Comparison of ENCODE assay signal across 18 cellular contexts in genomic region chr12:7503686-7504085, GRCh38. TPM values are rescaled to one million over a fixed set of nuclear protein-coding genes. Genes with fewer than 3 reads are reported as not detected.
A peak's percentile ranks its signal among the peaks of the same experiment; 100 is the strongest.
DNase-seq lines count a peak whose midpoint lies in the region; ATAC-seq, FAIRE-seq and TF ChIP-seq lines count a peak whose summit lies in the region.
"Had no signal": no experiment of that assay in that cellular context is flagged by ENCODE, and none has a peak within 500 bp of the region (broad histone marks: within the 10 kb centered on the region; RNA-seq: fewer than 3 reads in every experiment).

Gene CD163, minus strand, starts transcription at chr12:7503777. Its CDS starts 87 bp downstream, at chr12:7503690.

- DNase-seq in CD14-positive monocyte (ENCODE audit: low spot score) = no peak
- DNase-seq in adipocyte (ENCODE audit: low read depth) = no peak
- no peak for DNase-seq in kidney
- no peak for DNase-seq in sigmoid colon
- DNase-seq in activated CD8-positive, alpha-beta memory T cell treated with anti-CD3 and anti-CD28 coated beads, Interleukin-2, amount 10 ng/mL, durations not matched to agents 7 days and 5 days = no peak
- no peak for DNase-seq in HPDE6-E6E7 (ENCODE audit: extremely low spot score)
- no peak for DNase-seq in HK-2 (ENCODE audit: unreplicated experiment)
- DNase-seq: ACHN; activated naive CD8-positive, alpha-beta T cell treated with anti-CD3 and anti-CD28 coated beads, Interleukin-2, amount 10 ng/mL, durations not matched to agents 7 days and 5 days; H9; NCI-H510A treated with DMSO at 0.1 percent for 48 hours; pancreas; RPMI8226 had no signal

- H3K27ac ChIP-seq in kidney (ENCODE audit: low read depth in 2 of 2, low read length in 2 of 2) (no peak within 1 kb of the TSS), sigmoid colon (peak within 1 kb of the TSS in 3 of 4 donors; percentile 42 to 52 (median 47))
- H3K27ac ChIP-seq: pancreas had no signal

- CTCF ChIA-PET in activated CD8-positive, alpha-beta memory T cell treated with anti-CD3 and anti-CD28 coated beads, Interleukin-2, amount 10 ng/mL, durations not matched to agents 7 days and 5 days (lab: Charles Lee) = no interaction called here

- H3K4me1 Mint-ChIP-seq in CD14-positive monocyte = peaks cover 62% of the 10 kb centered on the region
- H3K4me1 Mint-ChIP-seq in activated CD8-positive, alpha-beta memory T cell treated with anti-CD3 and anti-CD28 coated beads, Interleukin-2, amount 10 ng/mL, durations not matched to agents 7 days and 5 days = no peaks in the 10 kb centered on the region

- no peak for TF ChIP-seq POLR2A in sigmoid colon (IDR thresholded peaks at IDR 0.05)

- intact Hi-C loops in CD14-positive monocyte (cut with micrococcal nuclease) (no loop called here), kidney (cut with DNase I) (no loop called here), sigmoid colon (cut with DNase I) (no loop called here)

- H3K9ac ChIP-seq in adipocyte (ENCODE audit: low read length) = no peak within 1 kb of the TSS
- H3K9ac ChIP-seq in kidney (ENCODE audit: low read length in 2 of 2) = no peak within 1 kb of the TSS

- peaks cover 0 to 5% (median 0%) of the 10 kb centered on the region in 7 donors for H3K9me3 Mint-ChIP-seq in CD14-positive monocyte
- no peaks in the 10 kb centered on the region for H3K9me3 Mint-ChIP-seq in activated CD8-positive, alpha-beta memory T cell treated with anti-CD3 and anti-CD28 coated beads, Interleukin-2, amount 10 ng/mL, durations not matched to agents 7 days and 5 days (ENCODE audit: low read depth)

- no peak for ATAC-seq in activated CD8-positive, alpha-beta memory T cell treated with anti-CD3 and anti-CD28 coated beads, Interleukin-2, amount 10 ng/mL, durations not matched to agents 7 days and 5 days
- ATAC-seq in GM21447 (IDR thresholded peaks at IDR 0.05; ENCODE audit: unreplicated experiment) = no peak

- H3K4me3 ChIP-seq in adipocyte (ENCODE audit: low read length) (peak within 1 kb of the TSS; percentile 1), kidney (ENCODE audit: low read length in 2 of 2) (peak within 1 kb of the TSS in 1 of 2 donors; percentile 12), sigmoid colon (peak within 1 kb of the TSS in 3 of 4 donors; percentile 6 to 26 (median 23))
- H3K4me3 ChIP-seq: pancreas had no signal

- peaks cover 29% of the 10 kb centered on the region for H3K4me1 ChIP-seq in adipocyte (ENCODE audit: control insufficient read depth, insufficient read depth, low read length)
- no peaks in the 10 kb centered on the region for H3K4me1 ChIP-seq in kidney (ENCODE audit: control insufficient read depth in 1 of 2, insufficient read depth in 1 of 2, low read depth in 1 of 2, low read length in 2 of 2)
- H3K4me1 ChIP-seq in sigmoid colon = no peaks in the 10 kb centered on the region
- H3K4me1 ChIP-seq: pancreas had no signal

- no peaks in the 10 kb centered on the region for H3K9me3 ChIP-seq in adipocyte (ENCODE audit: control insufficient read depth, low read length)
- H3K9me3 ChIP-seq in kidney (ENCODE audit: control insufficient read depth in 1 of 2, low read length in 2 of 2) = no peaks in the 10 kb centered on the region
- no peaks in the 10 kb centered on the region for H3K9me3 ChIP-seq in sigmoid colon
- H3K9me3 ChIP-seq: pancreas had no signal

- H3K4me3 Mint-ChIP-seq in CD14-positive monocyte = peak within 1 kb of the TSS; percentile 43 to 96
- no peak within 1 kb of the TSS for H3K4me3 Mint-ChIP-seq in activated CD8-positive, alpha-beta memory T cell treated with anti-CD3 and anti-CD28 coated beads, Interleukin-2, amount 10 ng/mL, durations not matched to agents 7 days and 5 days
- H3K4me3 Mint-ChIP-seq: activated naive CD8-positive, alpha-beta T cell treated with anti-CD3 and anti-CD28 coated beads, Interleukin-2, amount 10 ng/mL, durations not matched to agents 7 days and 5 days; H9 had no signal

- 60 to 73% methylated on average over 2 of the region's 2 CpGs for WGBS in sigmoid colon, 2 donors

- H3K27me3 Mint-ChIP-seq in CD14-positive monocyte (ENCODE audit: low read depth in 3 of 3) = no peaks in the 10 kb centered on the region
- peaks cover 30% of the 10 kb centered on the region for H3K27me3 Mint-ChIP-seq in activated CD8-positive, alpha-beta memory T cell treated with anti-CD3 and anti-CD28 coated beads, Interleukin-2, amount 10 ng/mL, durations not matched to agents 7 days and 5 days

- TF ChIP-seq CTCF in CD14-positive monocyte (IDR thresholded peaks at IDR 0.05) (no peak), kidney (IDR thresholded peaks at IDR 0.05; ENCODE audit: borderline replicate concordance, extremely low read depth, insufficient read depth) (no peak), sigmoid colon (IDR thresholded peaks at IDR 0.05) (no peak)

- peak; percentile 27 for FAIRE-seq in kidney (lab: Jason Lieb, UNC)
- FAIRE-seq: pancreas had no signal

- H3K36me3 Mint-ChIP-seq in CD14-positive monocyte = peaks cover 14 to 17% of the 10 kb centered on the region in 2 donors
- no peaks in the 10 kb centered on the region for H3K36me3 Mint-ChIP-seq in activated CD8-positive, alpha-beta memory T cell treated with anti-CD3 and anti-CD28 coated beads, Interleukin-2, amount 10 ng/mL, durations not matched to agents 7 days and 5 days
- H3K36me3 Mint-ChIP-seq: activated naive CD8-positive, alpha-beta T cell treated with anti-CD3 and anti-CD28 coated beads, Interleukin-2, amount 10 ng/mL, durations not matched to agents 7 days and 5 days had no signal

- H3K36me3 ChIP-seq in adipocyte (ENCODE audit: control insufficient read depth, insufficient read depth, low read length, severe bottlenecking) = no peaks in the 10 kb centered on the region
- H3K36me3 ChIP-seq in kidney (ENCODE audit: control insufficient read depth in 1 of 2, insufficient read depth in 2 of 2, low read length in 2 of 2) = no peaks in the 10 kb centered on the region
- H3K36me3 ChIP-seq in sigmoid colon = no peaks in the 10 kb centered on the region
- H3K36me3 ChIP-seq: pancreas had no signal

- H3K27me3 ChIP-seq in adipocyte (replicated peaks; ENCODE audit: control insufficient read depth, insufficient read depth, low read length) (no peaks in the 10 kb centered on the region), sigmoid colon (no peaks in the 10 kb centered on the region)

- no peak for TF ChIP-seq EP300 in sigmoid colon (IDR thresholded peaks at IDR 0.05)

- peak within 1 kb of the TSS; percentile 88 to 97 (median 91) for H3K27ac Mint-ChIP-seq in CD14-positive monocyte
- H3K27ac Mint-ChIP-seq in activated CD8-positive, alpha-beta memory T cell treated with anti-CD3 and anti-CD28 coated beads, Interleukin-2, amount 10 ng/mL, durations not matched to agents 7 days and 5 days = no peak within 1 kb of the TSS
- H3K27ac Mint-ChIP-seq: activated naive CD8-positive, alpha-beta T cell treated with anti-CD3 and anti-CD28 coated beads, Interleukin-2, amount 10 ng/mL, durations not matched to agents 7 days and 5 days; H9 had no signal

RNA-seq across cellular contexts. Expression of gene CD163, which starts in this region (rescaled TPM):
- 100 to 1,000 TPM; 119 to 123 TPM for polyA plus RNA-seq in CD14-positive monocyte
- total RNA-seq in kidney = 329 TPM
- polyA plus RNA-seq in kidney (ENCODE audit: insufficient read depth, low read depth, low replicate concordance) = 22.8 TPM
- total RNA-seq in sigmoid colon = 100 to 1,000 TPM in 3 of 4 donors, 10 to 100 TPM in 1; 81.4 to 254 (median 231) TPM
- polyA plus RNA-seq in sigmoid colon = 100 to 1,000 TPM in 1 of 3 donors, 10 to 100 TPM in 2; 21.0 to 108 (median 72.0) TPM
- total RNA-seq in activated CD8-positive, alpha-beta memory T cell treated with anti-CD3 and anti-CD28 coated beads, Interleukin-2, amount 10 ng/mL, durations not matched to agents 7 days and 5 days = not detected
- total RNA-seq: dermis microvascular lymphatic vessel endothelial cell, glomerular endothelial cell, HT1080, lung microvascular endothelial cell had no signal

Comparison
In these comparisons a context has a peak if more than half of its experiments do, and no peak if none do; other contexts are left out.
1. RNA of gene CD163 (total RNA-seq): 329 TPM in kidney (single experiment) and 81.4 to 254 TPM in sigmoid colon; not detected in activated CD8-positive, alpha-beta memory T cell treated with anti-CD3 and anti-CD28 coated beads, Interleukin-2, amount 10 ng/mL, durations not matched to agents 7 days and 5 days; every median in the first group is over 10 times any median in the second.
2. H3K27ac ChIP-seq: peak in sigmoid colon (3 of 4); none in kidney (0 of 2).